ENCODE assay signal across 17 cellular contexts in the genomic region with DNA sequence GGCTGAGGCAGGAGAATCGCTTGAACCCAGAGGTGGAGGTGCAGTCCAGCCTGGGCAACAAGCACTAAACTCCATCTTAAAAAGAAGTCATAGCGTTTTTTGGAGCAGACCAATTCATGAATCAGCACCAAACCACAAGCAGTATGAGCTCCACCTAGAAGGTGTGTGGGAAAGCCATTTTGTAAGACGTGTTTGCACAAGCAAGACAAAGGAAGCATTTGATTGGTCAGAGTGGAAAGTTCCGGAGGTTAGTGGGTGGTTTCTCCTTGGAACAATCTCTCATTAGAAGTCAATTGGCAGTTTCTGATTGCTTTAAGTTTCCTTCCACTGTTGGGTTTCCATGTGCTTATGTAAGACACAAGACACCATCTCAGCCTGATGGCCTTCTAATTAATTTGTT. TPM values are rescaled to one million over a fixed set of nuclear protein-coding genes. Genes with fewer than 3 reads are reported as not detected.
A peak's percentile ranks its signal among the peaks of the same experiment; 100 is the strongest.
DNase-seq lines count a peak whose midpoint lies in the region; FAIRE-seq and TF ChIP-seq lines count a peak whose summit lies in the region.
"Had no signal": no experiment of that assay in that cellular context is flagged by ENCODE, and none has a peak within 500 bp of the region (broad histone marks: within the 10 kb centered on the region; RNA-seq: fewer than 3 reads in every experiment).

No MANE protein-coding gene starts in this region.

- no peaks in the 10 kb centered on the region for H3K9me3 ChIP-seq in keratinocyte (ENCODE audit: control insufficient read depth, low read depth, low read length)
- H3K9me3 ChIP-seq in BE2C, result no peaks in the 10 kb centered on the region
- no peaks in the 10 kb centered on the region for H3K9me3 ChIP-seq in neuronal stem cell (replicated peaks in 1 of 2; ENCODE audit: control insufficient read depth in 2 of 2, insufficient read depth in 1 of 2, low read depth in 1 of 2, low read length in 2 of 2)
- H3K9me3 ChIP-seq: SJSA1 had no signal

- WGBS in neuronal stem cell (ENCODE audit: extremely low coverage in 2 of 2, insufficient read length in 2 of 2, insufficient replicate concordance in 1 of 2), 2 donors, result no CpG with 5 or more reads among the region's 4 CpGs

- H2AFZ ChIP-seq in keratinocyte (ENCODE audit: control insufficient read depth, low read length) (no peak overlapping the region), neuronal stem cell (ENCODE audit: low read length) (no peak overlapping the region)
- H2AFZ ChIP-seq: GM23248 had no signal

- DNase-seq in HPDE6-E6E7 (ENCODE audit: extremely low spot score), result peak; percentile 59
- peak; percentile 87 for DNase-seq in NOMO-1 treated with DMSO at 0.1 percent for 48 hours (lab: John Stamatoyannopoulos, UW; ENCODE audit: unreplicated experiment)
- DNase-seq in bronchial epithelial cell (ENCODE audit: low read depth), result peak; percentile 97
- DNase-seq in keratinocyte (ENCODE audit: low read depth, low spot score), result peak; percentile 74
- no peak for DNase-seq in BE2C
- no peak for DNase-seq in neuronal stem cell (ENCODE audit: low spot score)
- no peak for DNase-seq in amygdala (lab: John Stamatoyannopoulos, UW)
- no peak for DNase-seq in iPS-NIHi11 (ENCODE audit: low spot score)
- DNase-seq: CD8-positive, alpha-beta T cell; DND-41; GF-D8; GM23248; NCI-H1105 treated with DMSO at 0.1 percent for 48 hours; NCI-H187; NCI-H69 had no signal

- peaks cover 4% of the 10 kb centered on the region for H3K36me3 ChIP-seq in bronchial epithelial cell (ENCODE audit: control insufficient read depth, insufficient read depth, low read length)
- peaks cover 2 to 3% of the 10 kb centered on the region in 2 experiments for H3K36me3 ChIP-seq in keratinocyte (ENCODE audit: control insufficient read depth in 2 of 2, extremely low read depth in 1 of 2, insufficient read depth in 2 of 2, low read length in 2 of 2)
- peaks cover 2% of the 10 kb centered on the region; the same call in 1 of the 2 replicates for H3K36me3 ChIP-seq in BE2C
- H3K36me3 ChIP-seq in neuronal stem cell (replicated peaks in 1 of 2; ENCODE audit: control insufficient read depth in 2 of 2, insufficient read depth in 2 of 2, low read length in 2 of 2), result peaks cover 0 to 2% of the 10 kb centered on the region in 2 donors
- H3K36me3 ChIP-seq: SJSA1 had no signal

- peak overlapping the region; percentile 63 for H3K27ac ChIP-seq in keratinocyte (ENCODE audit: control insufficient read depth, insufficient read depth, low read length)
- no peak overlapping the region for H3K27ac ChIP-seq in neuronal stem cell (replicated peaks; ENCODE audit: low read length)
- H3K27ac ChIP-seq: GM23248, SJSA1 had no signal

- no peak overlapping the region for H2BK5ac ChIP-seq in neuronal stem cell (ENCODE audit: low read length)

- H4K91ac ChIP-seq in neuronal stem cell (ENCODE audit: low read depth, low read length, poor library complexity), result no peak overlapping the region

- no peak overlapping the region for H3K4ac ChIP-seq in neuronal stem cell (ENCODE audit: low read length)

- dilution Hi-C loops in keratinocyte (cut with MboI; ENCODE audit: extremely low pct_ligation_motif_present, low sequenced_read_pairs), result no loop called here

- peaks cover 43% of the 10 kb centered on the region for H3K4me1 ChIP-seq in keratinocyte (ENCODE audit: control insufficient read depth, extremely low read depth, insufficient read depth, low read length)
- H3K4me1 ChIP-seq in BE2C, result no peaks in the 10 kb centered on the region; the same call in 1 of the 2 replicates
- H3K4me1 ChIP-seq in neuronal stem cell (ENCODE audit: control insufficient read depth in 2 of 2, insufficient read depth in 1 of 2, low read depth in 1 of 2, low read length in 2 of 2), result peaks cover 2 to 10% of the 10 kb centered on the region in 2 donors
- H3K4me1 ChIP-seq: SJSA1 had no signal

- H3K4me3 ChIP-seq in bronchial epithelial cell (ENCODE audit: low read depth, low read length) (no peak overlapping the region), keratinocyte (ENCODE audit: control insufficient read depth in 2 of 3, extremely low read depth in 1 of 3, insufficient read depth in 2 of 3, low read depth in 1 of 3, low read length in 3 of 3) (peak overlapping the region in 1 of 3 experiments; percentile 19), BE2C (ENCODE audit: low read depth, low read length) (no peak overlapping the region), neuronal stem cell (ENCODE audit: low read length in 2 of 2) (no peak overlapping the region)
- H3K4me3 ChIP-seq: GM23248, SJSA1 had no signal

- no peak overlapping the region for H2BK120ac ChIP-seq in neuronal stem cell (ENCODE audit: low read depth, low read length)

- H3K23ac ChIP-seq in neuronal stem cell (ENCODE audit: low read depth, low read length, poor library complexity), result no peak overlapping the region

- peaks cover 4% of the 10 kb centered on the region for H3K9me1 ChIP-seq in keratinocyte (ENCODE audit: control insufficient read depth, extremely low read depth, insufficient read depth, low read length)

- H2BK15ac ChIP-seq in neuronal stem cell (ENCODE audit: low read length), result no peak overlapping the region

- TF ChIP-seq CTCF in bronchial epithelial cell (IDR thresholded peaks at IDR 0.05; ENCODE audit: insufficient read depth, low read length, severe bottlenecking) (no peak), keratinocyte (optimal IDR thresholded peaks at IDR 0.05 in 1 of 3, IDR thresholded peaks at IDR 0.05 in 1 of 3, conservative IDR thresholded peaks at IDR 0.05 in 1 of 3; ENCODE audit: extremely low read depth in 1 of 3, insufficient read depth in 2 of 3, low read length in 3 of 3) (no peak), BE2C (IDR thresholded peaks at IDR 0.05; ENCODE audit: low read depth, low read length) (no peak)

- peaks cover 3% of the 10 kb centered on the region for H3K79me1 ChIP-seq in neuronal stem cell (ENCODE audit: low read depth, low read length)

- H3K14ac ChIP-seq in neuronal stem cell (ENCODE audit: low read length), result no peak overlapping the region

- H2BK12ac ChIP-seq in neuronal stem cell (ENCODE audit: low read length), result no peak overlapping the region

- H4K8ac ChIP-seq in neuronal stem cell (ENCODE audit: low read depth, low read length), result no peak overlapping the region

- FAIRE-seq in bronchial epithelial cell (lab: Jason Lieb, UNC) (peak; percentile 40), keratinocyte (lab: Jason Lieb, UNC) (peak; percentile 93)
- FAIRE-seq: RCC 7860 had no signal

- H3K4me2 ChIP-seq in keratinocyte (ENCODE audit: control insufficient read depth, extremely low read depth, insufficient read depth, low read depth, low read length) (peak overlapping the region; percentile 53), neuronal stem cell (ENCODE audit: insufficient read depth, low read length, poor library complexity, severe bottlenecking) (no peak overlapping the region)

- H3K9ac ChIP-seq in keratinocyte (ENCODE audit: control insufficient read depth, extremely low read depth, insufficient read depth, low read length) (no peak overlapping the region), neuronal stem cell (ENCODE audit: low read depth, low read length, poor library complexity) (no peak overlapping the region)
- H3K9ac ChIP-seq: GM23248 had no signal

- H4K20me1 ChIP-seq in keratinocyte (ENCODE audit: control insufficient read depth, extremely low read depth, insufficient read depth, low read length), result peaks cover 3% of the 10 kb centered on the region

- H3K79me2 ChIP-seq in keratinocyte (ENCODE audit: control insufficient read depth, insufficient read depth, low read length), result peaks cover 69% of the 10 kb centered on the region

- H2AK5ac ChIP-seq in neuronal stem cell (ENCODE audit: low read depth, low read length), result no peak overlapping the region

- H3K27me3 ChIP-seq in bronchial epithelial cell (ENCODE audit: control insufficient read depth, insufficient read depth, low read length) (no peaks in the 10 kb centered on the region), keratinocyte (ENCODE audit: control insufficient read depth, extremely low read depth, insufficient read depth, low read length) (no peaks in the 10 kb centered on the region), BE2C (no peaks in the 10 kb centered on the region), neuronal stem cell (ENCODE audit: control insufficient read depth in 3 of 3, insufficient read depth in 3 of 3, low read depth in 1 of 3, low read length in 3 of 3) (no peaks in the 10 kb centered on the region)
- H3K27me3 ChIP-seq: SJSA1 had no signal

- no peak overlapping the region for H3K18ac ChIP-seq in neuronal stem cell (ENCODE audit: low read length)

RNA-seq across cellular contexts. Expression of a gene that starts 5.0 kb away (rescaled TPM):
- 14.8 and 24.0 TPM in 2 replicates for total RNA-seq in bronchial epithelial cell
- 17.0 to 52.0 TPM (median 35.4 TPM) in 3 replicates for polyA plus RNA-seq in keratinocyte
- 12.2 TPM for polyA plus RNA-seq in keratinocyte (2011; ENCODE audit: low read depth)
- polyA plus RNA-seq in keratinocyte (2011; cell fraction: cytosol; rRNA removed), result 22.4 and 27.3 TPM in 2 replicates
- polyA plus RNA-seq in keratinocyte (2011; cell fraction: nucleus; rRNA removed), result 23.8 and 25.5 TPM in 2 replicates
- polyA plus RNA-seq in keratinocyte (2012; ENCODE audit: low replicate concordance), result 15.5 and 23.6 TPM in 2 replicates
- 25.0 to 39.1 TPM (median 32.7 TPM) in 3 replicates for polyA minus RNA-seq in keratinocyte
- 33.4 TPM for polyA minus RNA-seq in keratinocyte (2011; cell fraction: cytosol; rRNA and poly(A)+ RNA removed)
- 13.5 and 24.2 TPM in 2 replicates for polyA minus RNA-seq in keratinocyte (2011; cell fraction: nucleus; rRNA and poly(A)+ RNA removed)
- polyA plus RNA-seq in BE2C (2012; ENCODE audit: insufficient read depth, insufficient read length, low read depth), result 10.0 TPM
- polyA plus RNA-seq in neuronal stem cell (2013, experiment 1 of 2), result 10.9 TPM
- 10.5 TPM for polyA plus RNA-seq in neuronal stem cell (2013, experiment 2 of 2)

RNA-seq across cellular contexts. Expression of a gene that starts 5.4 kb away (rescaled TPM):
- total RNA-seq in bronchial epithelial cell, result 78.5 and 81.0 TPM in 2 replicates
- polyA plus RNA-seq in keratinocyte, result 52.7 to 91.5 TPM (median 91.2 TPM) in 3 replicates
- 102 TPM for polyA plus RNA-seq in keratinocyte (2011; ENCODE audit: low read depth)
- polyA plus RNA-seq in keratinocyte (2011; cell fraction: cytosol; rRNA removed), result 61.2 and 71.7 TPM in 2 replicates
- polyA plus RNA-seq in keratinocyte (2011; cell fraction: nucleus; rRNA removed), result 144 and 148 TPM in 2 replicates
- 45.7 and 78.3 TPM in 2 replicates for polyA plus RNA-seq in keratinocyte (2012; ENCODE audit: low replicate concordance)
- polyA minus RNA-seq in keratinocyte, result 31.6 to 70.1 TPM (median 38.0 TPM) in 3 replicates
- 47.0 TPM for polyA minus RNA-seq in keratinocyte (2011; cell fraction: cytosol; rRNA and poly(A)+ RNA removed)
- polyA minus RNA-seq in keratinocyte (2011; cell fraction: nucleus; rRNA and poly(A)+ RNA removed), result 58.9 and 83.5 TPM in 2 replicates
- polyA plus RNA-seq in BE2C (2012; ENCODE audit: insufficient read depth, insufficient read length, low read depth), result 121 TPM
- 21.5 TPM for polyA plus RNA-seq in neuronal stem cell (2013, experiment 1 of 2)
- 21.4 TPM for polyA plus RNA-seq in neuronal stem cell (2013, experiment 2 of 2)

Comparison
In these comparisons a context has a peak if more than half of its experiments do, and no peak if none do; other contexts are left out.
1. DNase-seq: peak in HPDE6-E6E7 (single experiment), NOMO-1 treated with DMSO at 0.1 percent for 48 hours (single experiment), bronchial epithelial cell (single experiment) and keratinocyte (single experiment); none in BE2C (single experiment), neuronal stem cell (single experiment), amygdala (0 of 56) and iPS-NIHi11 (single experiment).